7 cellular contexts compared by ENCODE assay signal in genomic region chr6:3166535-3167225, GRCh38. TPM values are rescaled to one million over a fixed set of nuclear protein-coding genes. Genes with fewer than 3 reads are reported as not detected.
DNase-seq lines count a peak whose midpoint lies in the region; ATAC-seq, FAIRE-seq and TF ChIP-seq lines count a peak whose summit lies in the region.
"Not testable (repeated sequence)": the region's sequence is repeated elsewhere in the genome, so short reads cannot be mapped to it uniquely, and the experiment has no call there.

No MANE protein-coding gene starts in this region.

- not testable (repeated sequence) for H3K36me3 Mint-ChIP-seq in neural progenitor cell

- H4K20me1 ChIP-seq in K562 (replicated peaks; ENCODE audit: control insufficient read depth, insufficient read depth, low read length); endothelial cell of umbilical vein (replicated peaks; ENCODE audit: control insufficient read depth, extremely low read depth, insufficient read depth, low read length); neural progenitor cell (ENCODE audit: low read depth): not testable (repeated sequence)

- H3K4me3 ChIP-seq in HUES48 (ENCODE audit: low read depth, low read length); SJSA1; K562; endothelial cell of umbilical vein (replicated peaks in 1 of 3; ENCODE audit: insufficient read depth in 1 of 3, low read depth in 1 of 3, low read length in 3 of 3): not testable (repeated sequence)
- H3K4me3 ChIP-seq in iPS-20b (ENCODE audit: low read length) (peak overlapping the region; percentile 46; the same call in 1 of the 2 replicates), neural progenitor cell (peak overlapping the region; percentile 10)

- not testable (repeated sequence) for DNase-seq in SJSA1 (ENCODE audit: low read depth in 1 of 2, low spot score in 2 of 2); K562 (ENCODE audit: extremely low read depth in 1 of 4, low spot score in 3 of 4); endothelial cell of umbilical vein (ENCODE audit: low read depth, low spot score); neural progenitor cell (ENCODE audit: low spot score)

- not testable (repeated sequence) for TF ChIP-seq CTCF in K562 (IDR thresholded peaks at IDR 0.05 in 2 of 3, conservative IDR thresholded peaks at IDR 0.05 in 1 of 3; ENCODE audit: insufficient read depth in 2 of 3, low read depth in 1 of 3, low read length in 3 of 3); endothelial cell of umbilical vein (IDR thresholded peaks at IDR 0.05; ENCODE audit: extremely low read depth in 1 of 2, insufficient read depth in 1 of 2, low read depth in 1 of 2, low read length in 2 of 2); neural progenitor cell (IDR thresholded peaks at IDR 0.05)

- intact Hi-C loops in K562 (cut with micrococcal nuclease); endothelial cell of umbilical vein (cut with micrococcal nuclease): not testable (repeated sequence)

- H3F3A ChIP-seq in neural progenitor cell (ENCODE audit: low read depth): peaks cover 62% of the 10 kb centered on the region

- H3K9me3 Mint-ChIP-seq in neural progenitor cell: not testable (repeated sequence)

- not testable (repeated sequence) for H3K9me1 ChIP-seq in K562 (ENCODE audit: control insufficient read depth, insufficient read depth, low read length); endothelial cell of umbilical vein (replicated peaks; ENCODE audit: control insufficient read depth, extremely low read depth, insufficient read depth, low read length)

- FAIRE-seq in K562 (lab: Jason Lieb, UNC); endothelial cell of umbilical vein (lab: Jason Lieb, UNC): not testable (repeated sequence)

- POLR2A ChIA-PET in K562 (lab: Yijun Ruan, JAX) (interaction anchor here (0.8 to 2.3 kb wide), 7 partner anchors 9 to 42 kb away, joined by 3 to 15 read pairs (median 3); partner anchors contain the start of gene TUBB2A), endothelial cell of umbilical vein (lab: Charles Lee) (interaction anchor here (1.1 kb wide), 1 partner anchor 9 kb away, joined by 7 read pairs; the partner anchor contains the start of gene TUBB2A)

- peaks cover 17% of the 10 kb centered on the region for H3K4me1 Mint-ChIP-seq in neural progenitor cell

- dilution Hi-C loops in endothelial cell of umbilical vein (cut with MboI; ENCODE audit: extremely low pct_ligation_motif_present, low sequenced_read_pairs): not testable (repeated sequence)

- H3K9ac ChIP-seq in ES-I3 (ENCODE audit: low read depth, low read length): peak overlapping the region; percentile 55
- peak overlapping the region; percentile 42; the same call in 1 of the 2 replicates for H3K9ac ChIP-seq in HUES48 (ENCODE audit: low read depth, low read length)
- H3K9ac ChIP-seq in K562 (ENCODE audit: insufficient read depth in 1 of 2, low read depth in 2 of 2, low read length in 2 of 2): peak overlapping the region in 1 of 2 experiments; percentile 42; a peak in 2 of 4 replicates
- not testable (repeated sequence) for H3K9ac ChIP-seq in endothelial cell of umbilical vein (replicated peaks; ENCODE audit: extremely low read depth, insufficient read depth, low read length); neural progenitor cell
- peak overlapping the region; percentile 77; the same call in 1 of the 2 replicates for H3K9ac ChIP-seq in iPS-20b (ENCODE audit: low read depth, low read length)

- WGBS in K562 (ENCODE audit: insufficient coverage, low coverage, missing lambda C conversion rate): 50% methylated on average over 10 of the region's 10 CpGs

- in situ Hi-C loops in K562 (cut with MboI): not testable (repeated sequence)

- peak overlapping the region; percentile 97 for H3K27ac Mint-ChIP-seq in neural progenitor cell

- H3K27me3 ChIP-seq in HUES48 (ENCODE audit: control insufficient read depth, insufficient read depth, low read length); SJSA1 (replicated peaks); K562 (ENCODE audit: control insufficient read depth in 2 of 2, insufficient read depth in 2 of 2, low read length in 2 of 2); endothelial cell of umbilical vein (ENCODE audit: control insufficient read depth in 2 of 2, insufficient read depth in 2 of 2, low read length in 2 of 2); iPS-20b (ENCODE audit: insufficient read depth, low read length); neural progenitor cell: not testable (repeated sequence)

- not testable (repeated sequence) for TF ChIP-seq POLR2A in K562 (conservative IDR thresholded peaks at IDR 0.05); endothelial cell of umbilical vein (IDR thresholded peaks at IDR 0.05; ENCODE audit: low read depth, low read length)

- H3K27ac ChIP-seq in HUES48 (ENCODE audit: low read depth, low read length): peak overlapping the region; percentile 99
- H3K27ac ChIP-seq in SJSA1: peak overlapping the region; percentile 49
- peak overlapping the region; percentile 71 for H3K27ac ChIP-seq in K562 (ENCODE audit: extremely low read depth, low read depth, low read length)
- H3K27ac ChIP-seq in endothelial cell of umbilical vein (ENCODE audit: insufficient read depth, low read depth, low read length): peak overlapping the region; percentile 34
- H3K27ac ChIP-seq in iPS-20b (ENCODE audit: low read length): peak overlapping the region; percentile 77
- H3K27ac ChIP-seq in neural progenitor cell: peak overlapping the region; percentile 90

- peak overlapping the region; percentile 51; the same call in 1 of the 2 replicates for H3K4me2 ChIP-seq in K562 (ENCODE audit: insufficient read depth, low read length)
- H3K4me2 ChIP-seq in endothelial cell of umbilical vein (ENCODE audit: insufficient read depth, low read length): peak overlapping the region; percentile 71
- peak overlapping the region; percentile 53 for H3K4me2 ChIP-seq in neural progenitor cell

- H3K36me3 ChIP-seq in ES-I3 (ENCODE audit: insufficient read depth, low read length); HUES48 (ENCODE audit: control insufficient read depth, insufficient read depth, low read length); SJSA1; K562 (ENCODE audit: control insufficient read depth, insufficient read depth, low read length); endothelial cell of umbilical vein (ENCODE audit: control insufficient read depth in 2 of 2, extremely low read depth in 1 of 2, insufficient read depth in 2 of 2, low read length in 2 of 2); iPS-20b (ENCODE audit: insufficient read depth, low read depth, low read length); neural progenitor cell: not testable (repeated sequence)

- ATAC-seq in K562: not testable (repeated sequence)

- peak overlapping the region; percentile 84 for H2AFZ ChIP-seq in K562 (ENCODE audit: low read depth, low read length)
- H2AFZ ChIP-seq in endothelial cell of umbilical vein (ENCODE audit: low read depth, low read length): peak overlapping the region; percentile 77
- H2AFZ ChIP-seq in neural progenitor cell (replicated peaks): not testable (repeated sequence)

- BruUV-seq in K562 (replicated peaks; lab: Mats Ljungman, UMichigan); endothelial cell of umbilical vein (replicated peaks; lab: Mats Ljungman, UMichigan): not testable (repeated sequence)

- H3K27me3 Mint-ChIP-seq in neural progenitor cell (ENCODE audit: insufficient read depth, low read depth): not testable (repeated sequence)

- TF ChIP-seq RAD21 in K562 (CRISPR knock-in tag; conservative IDR thresholded peaks at IDR 0.05 in 1 of 2, IDR thresholded peaks at IDR 0.05 in 1 of 2): not testable (repeated sequence)

- CTCF ChIA-PET in K562 (lab: Yijun Ruan, JAX; ENCODE audit: low intra/inter-chr PET ratio): not testable (repeated sequence)
- CTCF ChIA-PET in endothelial cell of umbilical vein (lab: Charles Lee): interaction anchor here (1.2 to 1.8 kb wide), 7 partner anchors 10 to 85 kb away, joined by 3 to 20 read pairs (median 6); partner anchors contain the start of gene TUBB2A

- peak overlapping the region; percentile 62 for H3K4me3 Mint-ChIP-seq in neural progenitor cell

- not testable (repeated sequence) for TF ChIP-seq EP300 in K562 (IDR thresholded peaks at IDR 0.05; ENCODE audit: low read length)

- peaks cover 34% of the 10 kb centered on the region for H3K4me1 ChIP-seq in ES-I3 (ENCODE audit: insufficient read depth, low read length)
- H3K4me1 ChIP-seq in HUES48 (ENCODE audit: control insufficient read depth, insufficient read depth, low read length): peaks cover 42% of the 10 kb centered on the region
- H3K4me1 ChIP-seq in SJSA1 (replicated peaks): peaks cover 40% of the 10 kb centered on the region
- peaks cover 14 to 47% of the 10 kb centered on the region in 2 experiments for H3K4me1 ChIP-seq in K562 (replicated peaks in 1 of 2; ENCODE audit: control insufficient read depth in 2 of 2, insufficient read depth in 2 of 2, low read length in 2 of 2)
- H3K4me1 ChIP-seq in endothelial cell of umbilical vein (ENCODE audit: control insufficient read depth, extremely low read depth, insufficient read depth, low read length): peaks cover 27% of the 10 kb centered on the region
- peaks cover 39% of the 10 kb centered on the region for H3K4me1 ChIP-seq in iPS-20b (ENCODE audit: insufficient read depth, low read length)
- H3K4me1 ChIP-seq in neural progenitor cell: peaks cover 50% of the 10 kb centered on the region

- H3K79me2 ChIP-seq in K562 (ENCODE audit: control insufficient read depth, insufficient read depth, low read length): peaks cover 12% of the 10 kb centered on the region
- not testable (repeated sequence) for H3K79me2 ChIP-seq in endothelial cell of umbilical vein (ENCODE audit: control insufficient read depth, insufficient read depth, low read length); neural progenitor cell (ENCODE audit: low read depth)

- H3K9me3 ChIP-seq in ES-I3 (ENCODE audit: control insufficient read depth, insufficient read depth, low read length); HUES48 (ENCODE audit: control insufficient read depth, insufficient read depth, low read length); SJSA1 (replicated peaks); K562 (replicated peaks; ENCODE audit: control insufficient read depth, insufficient read depth, low read depth, low read length); endothelial cell of umbilical vein (replicated peaks; ENCODE audit: control insufficient read depth, insufficient read depth, low read length); iPS-20b (ENCODE audit: insufficient read depth, low read depth, low read length); neural progenitor cell (ENCODE audit: low read depth): not testable (repeated sequence)

RNA-seq across cellular contexts. Expression of gene TUBB2A, which starts 9.3 kb away (rescaled TPM):
- total RNA-seq in SJSA1 (2014; rRNA removed; shearing (Covaris generic)): 212 and 289 TPM in 2 replicates
- total RNA-seq in K562 (2011; cell fraction: chromatin; rRNA removed; ENCODE audit: low replicate concordance): 19.1 and 41.5 TPM in 2 replicates
- total RNA-seq in K562 (2011; cell fraction: nucleolus; rRNA removed): 35.0 and 37.2 TPM in 2 replicates
- total RNA-seq in K562 (2011; cell fraction: nucleoplasm; rRNA removed): 24.8 and 26.5 TPM in 2 replicates
- total RNA-seq in K562 (2014; rRNA removed): 92.1 and 101 TPM in 2 replicates
- total RNA-seq in K562 (2014; rRNA removed; fragmentation: Illumina TruSeq; extraction: Trizol): 18.1 and 23.5 TPM in 2 replicates
- total RNA-seq in K562 (2015; rRNA removed; fragmentation: Illumina TruSeq; extraction: Trizol): 43.2 and 44.9 TPM in 2 replicates
- total RNA-seq in K562 (2021): 81.8 and 82.4 TPM in 2 replicates
- 45.6 and 52.0 TPM in 2 replicates for polyA plus RNA-seq in K562 (2011; rRNA removed)
- 57.7 and 124 TPM in 2 replicates for polyA plus RNA-seq in K562 (2011; cell fraction: cytosol; rRNA removed)
- 49.0 and 58.3 TPM in 2 replicates for polyA plus RNA-seq in K562 (2011; cell fraction: nucleus; rRNA removed)
- 70.6 and 119 TPM in 2 replicates for polyA plus RNA-seq in K562 (2012)
- polyA plus RNA-seq in K562 (2014; fragmentation: Illumina TruSeq; extraction: Trizol): 50.1 and 68.1 TPM in 2 replicates
- 1 to 10 TPM; 3.6 to 6.3 TPM for polyA plus RNA-seq in K562 (2014; fragmentation: Nextera tagmentation; extraction: Ambion mirVana)
- polyA plus RNA-seq in K562 (2014; rRNA removed): 73.1 and 73.4 TPM in 2 replicates
- 29.1 and 41.2 TPM in 2 replicates for polyA minus RNA-seq in K562 (2011; rRNA and poly(A)+ RNA removed)
- 61.6 and 63.4 TPM in 2 replicates for polyA minus RNA-seq in K562 (2011; cell fraction: cytosol; rRNA and poly(A)+ RNA removed)
- polyA minus RNA-seq in K562 (2011; cell fraction: nucleus; rRNA and poly(A)+ RNA removed): 17.5 and 22.9 TPM in 2 replicates
- total RNA-seq in endothelial cell of umbilical vein: 73.2 and 80.3 TPM in 2 replicates
- 99.2 and 128 TPM in 2 replicates for polyA plus RNA-seq in endothelial cell of umbilical vein
- polyA plus RNA-seq in endothelial cell of umbilical vein (2011; cell fraction: cytosol; rRNA removed): 78.6 and 88.9 TPM in 2 replicates
- polyA plus RNA-seq in endothelial cell of umbilical vein (2011; cell fraction: nucleus; rRNA removed): 47.8 and 51.7 TPM in 2 replicates
- 86.4 and 95.8 TPM in 2 replicates for polyA plus RNA-seq in endothelial cell of umbilical vein (2012)
- 56.4 and 61.2 TPM in 2 replicates for polyA minus RNA-seq in endothelial cell of umbilical vein
- 10.5 TPM for polyA minus RNA-seq in endothelial cell of umbilical vein (2011; cell fraction: cytosol; rRNA and poly(A)+ RNA removed)
- 14.7 and 17.8 TPM in 2 replicates for polyA minus RNA-seq in endothelial cell of umbilical vein (2011; cell fraction: nucleus; rRNA and poly(A)+ RNA removed)
- total RNA-seq in neural progenitor cell (ENCODE audit: low replicate concordance): 57.9 and 117 TPM in 2 replicates

RNA-seq across cellular contexts. Expression of gene BPHL, which starts 48.2 kb away (rescaled TPM):
- 16.8 and 18.7 TPM in 2 replicates for total RNA-seq in SJSA1 (2014; rRNA removed; shearing (Covaris generic))
- 15.8 and 23.9 TPM in 2 replicates for total RNA-seq in K562 (2011; cell fraction: chromatin; rRNA removed; ENCODE audit: low replicate concordance)
- 10.9 and 11.7 TPM in 2 replicates for total RNA-seq in K562 (2011; cell fraction: nucleolus; rRNA removed)
- 18.0 and 24.7 TPM in 2 replicates for total RNA-seq in K562 (2011; cell fraction: nucleoplasm; rRNA removed)
- total RNA-seq in K562 (2014; rRNA removed) (4.1 and 6.3 TPM in 2 replicates), K562 (2014; rRNA removed; fragmentation: Illumina TruSeq; extraction: Trizol) (8.5 and 9.8 TPM in 2 replicates), K562 (2015; rRNA removed; fragmentation: Illumina TruSeq; extraction: Trizol) (7.1 and 8.2 TPM in 2 replicates), K562 (2021) (10.3 and 10.4 TPM in 2 replicates), endothelial cell of umbilical vein (14.8 and 16.6 TPM in 2 replicates), neural progenitor cell (ENCODE audit: low replicate concordance) (44.5 TPM in 2 replicates)
- polyA plus RNA-seq in K562 (2011; rRNA removed) (14.0 and 17.4 TPM in 2 replicates), K562 (2014; fragmentation: Illumina TruSeq; extraction: Trizol) (6.6 and 8.2 TPM in 2 replicates), K562 (2014; fragmentation: Nextera tagmentation; extraction: Ambion mirVana) (1 to 10 TPM; 3.5 to 9.3 TPM), K562 (2014; rRNA removed) (6.3 and 8.1 TPM in 2 replicates), endothelial cell of umbilical vein (10.3 and 12.3 TPM in 2 replicates)
- 7.7 and 9.2 TPM in 2 replicates for polyA plus RNA-seq in K562 (2011; cell fraction: cytosol; rRNA removed)
- 14.9 and 16.2 TPM in 2 replicates for polyA plus RNA-seq in K562 (2011; cell fraction: nucleus; rRNA removed)
- polyA plus RNA-seq in K562 (2012): 6.9 and 17.7 TPM in 2 replicates
- polyA minus RNA-seq in K562 (2011; rRNA and poly(A)+ RNA removed): 9.0 and 11.6 TPM in 2 replicates
- polyA minus RNA-seq in K562 (2011; cell fraction: cytosol; rRNA and poly(A)+ RNA removed): 5.0 and 10.1 TPM in 2 replicates
- 10.9 and 12.1 TPM in 2 replicates for polyA minus RNA-seq in K562 (2011; cell fraction: nucleus; rRNA and poly(A)+ RNA removed)
- 10.4 and 11.5 TPM in 2 replicates for polyA plus RNA-seq in endothelial cell of umbilical vein (2011; cell fraction: cytosol; rRNA removed)
- 22.0 and 24.5 TPM in 2 replicates for polyA plus RNA-seq in endothelial cell of umbilical vein (2011; cell fraction: nucleus; rRNA removed)
- 16.3 and 16.8 TPM in 2 replicates for polyA plus RNA-seq in endothelial cell of umbilical vein (2012)
- 11.5 and 15.7 TPM in 2 replicates for polyA minus RNA-seq in endothelial cell of umbilical vein
- polyA minus RNA-seq in endothelial cell of umbilical vein (2011; cell fraction: cytosol; rRNA and poly(A)+ RNA removed): 6.6 TPM
- polyA minus RNA-seq in endothelial cell of umbilical vein (2011; cell fraction: nucleus; rRNA and poly(A)+ RNA removed): 9.0 and 9.9 TPM in 2 replicates

Comparison
In these comparisons a context has a peak if more than half of its experiments do, and no peak if none do; other contexts are left out.
1. H3K27ac ChIP-seq: peak in every context shown above with its lines; median percentile 99 in HUES48; 90 in neural progenitor cell; 77 in iPS-20b; 71 in K562; 49 in SJSA1; 34 in endothelial cell of umbilical vein.